ENCODE assay signal across 12 cellular contexts in the genomic region with DNA sequence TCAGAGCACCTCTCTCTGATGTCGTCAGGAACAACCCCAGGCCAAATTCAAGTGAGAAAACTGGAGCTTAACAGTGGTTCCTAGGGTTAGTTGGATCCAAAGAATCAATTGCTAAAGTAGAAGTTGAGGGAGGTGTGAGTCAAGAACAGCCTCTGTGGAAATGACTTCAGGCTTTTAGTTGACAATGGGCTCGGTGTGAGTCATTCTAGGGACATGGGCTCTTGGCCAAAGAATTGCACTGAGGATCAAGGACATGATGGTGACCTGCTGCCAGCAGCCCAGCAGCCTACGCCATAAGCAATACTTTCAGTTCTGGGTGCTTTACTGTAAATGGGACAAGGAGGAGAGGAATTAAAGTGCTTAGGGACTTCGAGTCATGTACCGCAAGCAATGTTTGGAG. TPM values are rescaled to one million over a fixed set of nuclear protein-coding genes. Genes with fewer than 3 reads are reported as not detected.
A peak's percentile ranks its signal among the peaks of the same experiment; 100 is the strongest.
DNase-seq lines count a peak whose midpoint lies in the region; ATAC-seq, FAIRE-seq and TF ChIP-seq lines count a peak whose summit lies in the region.
"Had no signal": no experiment of that assay in that cellular context is flagged by ENCODE, and none has a peak within 500 bp of the region (broad histone marks: within the 10 kb centered on the region; RNA-seq: fewer than 3 reads in every experiment).

No MANE protein-coding gene starts in this region.

- WGBS in hepatocyte (ENCODE audit: low lambda C conversion rate, missing lambda C conversion rate): 80% methylated on average over 5 of the region's 5 CpGs

- H3K9me3 ChIP-seq in hepatocyte (ENCODE audit: low read depth): no peaks in the 10 kb centered on the region

- no peaks in the 10 kb centered on the region for H3K9me3 Mint-ChIP-seq in osteocyte (ENCODE audit: unreplicated experiment)
- H3K9me3 Mint-ChIP-seq: CD8-positive, alpha-beta memory T cell; natural killer cell treated with Interleukin-12 subunit alpha and Interleukin-12 subunit beta and Interleukin-15 and Interleukin-18, amount 100 ng/mL, for 72 hours had no signal

- ATAC-seq in GM19397 (IDR thresholded peaks at IDR 0.05; ENCODE audit: unreplicated experiment): no peak
- ATAC-seq in GM21619 (IDR thresholded peaks at IDR 0.05; ENCODE audit: unreplicated experiment): no peak
- ATAC-seq: activated CD8-positive, alpha-beta memory T cell treated with anti-CD3 and anti-CD28 coated beads, Interleukin-2, amount 10 ng/mL, durations not matched to agents 7 days and 5 days; natural killer cell treated with Interleukin-12 subunit alpha and Interleukin-12 subunit beta and Interleukin-15 and Interleukin-18, amount 100 ng/mL, for 72 hours had no signal

- H2AFZ ChIP-seq in hepatocyte: no peak overlapping the region

- in situ Hi-C loops in GM13976 (cut with MboI; ENCODE audit: low sequenced_read_pairs, unreplicated experiment): no loop called here

- H3K4me1 Mint-ChIP-seq in osteocyte (ENCODE audit: unreplicated experiment): peaks cover 16% of the 10 kb centered on the region
- H3K4me1 Mint-ChIP-seq: activated CD8-positive, alpha-beta memory T cell treated with anti-CD3 and anti-CD28 coated beads, Interleukin-2, amount 10 ng/mL, durations not matched to agents 7 days and 5 days; CD8-positive, alpha-beta memory T cell had no signal

- H3K4me3 ChIP-seq in hepatocyte: no peak overlapping the region

- H3K27ac Mint-ChIP-seq in osteocyte (ENCODE audit: unreplicated experiment): peak overlapping the region; percentile 67
- H3K27ac Mint-ChIP-seq: activated CD8-positive, alpha-beta memory T cell treated with anti-CD3 and anti-CD28 coated beads, Interleukin-2, amount 10 ng/mL, durations not matched to agents 7 days and 5 days; natural killer cell treated with Interleukin-12 subunit alpha and Interleukin-12 subunit beta and Interleukin-15 and Interleukin-18, amount 100 ng/mL, for 72 hours had no signal

- H3K27me3 ChIP-seq in hepatocyte: no peaks in the 10 kb centered on the region

- no peaks in the 10 kb centered on the region for H3K36me3 ChIP-seq in hepatocyte (replicated peaks; ENCODE audit: insufficient read depth, low read depth)

- no peaks in the 10 kb centered on the region for H3K9me2 ChIP-seq in hepatocyte (replicated peaks; ENCODE audit: insufficient read depth)

- DNase-seq in DMS53 treated with DMSO at 0.1 percent for 48 hours (lab: John Stamatoyannopoulos, UW; ENCODE audit: unreplicated experiment) (peak; percentile 57), RCC 7860 (ENCODE audit: low spot score) (peak; percentile 90), fibroblast of gingiva (ENCODE audit: low read depth) (peak; percentile 68), osteocyte (ENCODE audit: extremely low spot score, unreplicated experiment) (no peak), hepatocyte (ENCODE audit: low spot score) (no peak), GM13976 (ENCODE audit: low spot score) (no peak)
- DNase-seq: activated CD8-positive, alpha-beta memory T cell treated with anti-CD3 and anti-CD28 coated beads, Interleukin-2, amount 10 ng/mL, durations not matched to agents 7 days and 5 days; CD8-positive, alpha-beta memory T cell; effector CD4-positive, alpha-beta T cell had no signal

- no peak overlapping the region for H3K27ac ChIP-seq in hepatocyte

- H3K4me2 ChIP-seq in hepatocyte: no peak overlapping the region

- no peaks in the 10 kb centered on the region for H3K4me1 ChIP-seq in hepatocyte (ENCODE audit: insufficient read depth)

- no peaks in the 10 kb centered on the region for H3K27me3 Mint-ChIP-seq in osteocyte (ENCODE audit: unreplicated experiment)
- H3K27me3 Mint-ChIP-seq: activated CD8-positive, alpha-beta memory T cell treated with anti-CD3 and anti-CD28 coated beads, Interleukin-2, amount 10 ng/mL, durations not matched to agents 7 days and 5 days; CD8-positive, alpha-beta memory T cell; natural killer cell treated with Interleukin-12 subunit alpha and Interleukin-12 subunit beta and Interleukin-15 and Interleukin-18, amount 100 ng/mL, for 72 hours had no signal

- no peak for TF ChIP-seq CTCF in osteocyte (IDR thresholded peaks at IDR 0.05)
- no peak for TF ChIP-seq CTCF in hepatocyte (IDR thresholded peaks at IDR 0.05; ENCODE audit: poor library complexity)
- TF ChIP-seq CTCF in GM13976 (IDR thresholded peaks at IDR 0.05; ENCODE audit: borderline replicate concordance, control extremely low read depth, extremely low read depth, insufficient read depth, missing control alignments): no peak

- H3K4me3 Mint-ChIP-seq in osteocyte (ENCODE audit: unreplicated experiment): no peak overlapping the region
- H3K4me3 Mint-ChIP-seq: activated CD8-positive, alpha-beta memory T cell treated with anti-CD3 and anti-CD28 coated beads, Interleukin-2, amount 10 ng/mL, durations not matched to agents 7 days and 5 days; CD8-positive, alpha-beta memory T cell; natural killer cell treated with Interleukin-12 subunit alpha and Interleukin-12 subunit beta and Interleukin-15 and Interleukin-18, amount 100 ng/mL, for 72 hours had no signal

- no peaks in the 10 kb centered on the region for H4K20me1 ChIP-seq in hepatocyte (ENCODE audit: insufficient read depth, poor library complexity, severe bottlenecking)

- FAIRE-seq in RCC 7860 (lab: Jason Lieb, UNC): peak; percentile 88

- no peaks in the 10 kb centered on the region for H3K36me3 Mint-ChIP-seq in osteocyte (ENCODE audit: unreplicated experiment)
- H3K36me3 Mint-ChIP-seq: activated CD8-positive, alpha-beta memory T cell treated with anti-CD3 and anti-CD28 coated beads, Interleukin-2, amount 10 ng/mL, durations not matched to agents 7 days and 5 days; CD8-positive, alpha-beta memory T cell; natural killer cell treated with Interleukin-12 subunit alpha and Interleukin-12 subunit beta and Interleukin-15 and Interleukin-18, amount 100 ng/mL, for 72 hours had no signal

- H3K79me2 ChIP-seq in hepatocyte: no peaks in the 10 kb centered on the region

RNA-seq across cellular contexts. Expression of a gene that starts 32.1 kb away (rescaled TPM):
- 41.7 and 42.3 TPM in 2 replicates for total RNA-seq in osteocyte
- 26.0 and 31.3 TPM in 2 replicates for total RNA-seq in hepatocyte
- polyA plus RNA-seq in hepatocyte: 14.3 and 17.1 TPM in 2 replicates

Comparison
In these comparisons a context has a peak if more than half of its experiments do, and no peak if none do; other contexts are left out.
1. DNase-seq: peak in DMS53 treated with DMSO at 0.1 percent for 48 hours (single experiment), RCC 7860 (single experiment) and fibroblast of gingiva (single experiment); none in osteocyte (single experiment), hepatocyte (single experiment) and GM13976 (single experiment).